Comparison of ENCODE assay signal across 1 cellular context in the genomic region with DNA sequence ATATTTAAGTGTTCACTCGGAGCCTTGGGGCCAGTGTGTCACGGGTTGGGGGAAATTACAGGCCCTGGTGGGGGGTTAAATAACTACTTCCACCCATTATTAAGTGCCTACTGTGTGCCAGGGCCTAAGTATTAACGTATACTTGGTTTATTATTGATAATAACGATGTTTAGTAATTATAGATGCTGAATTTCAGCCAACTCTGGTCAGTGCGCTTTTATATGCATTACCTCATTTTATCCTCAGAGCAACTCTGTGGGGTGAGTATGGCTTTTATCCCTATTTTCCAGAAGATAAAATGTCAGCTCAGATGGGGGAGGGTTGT.
TF ChIP-seq lines count a peak whose summit lies in the region.

No MANE protein-coding gene starts in this region.

TF ChIP-seq in WTC11, 78 proteins besides CTCF, POLR2A, EP300 and RAD21 (continued from another document):
- TF ChIP-seq, protein P1, sequence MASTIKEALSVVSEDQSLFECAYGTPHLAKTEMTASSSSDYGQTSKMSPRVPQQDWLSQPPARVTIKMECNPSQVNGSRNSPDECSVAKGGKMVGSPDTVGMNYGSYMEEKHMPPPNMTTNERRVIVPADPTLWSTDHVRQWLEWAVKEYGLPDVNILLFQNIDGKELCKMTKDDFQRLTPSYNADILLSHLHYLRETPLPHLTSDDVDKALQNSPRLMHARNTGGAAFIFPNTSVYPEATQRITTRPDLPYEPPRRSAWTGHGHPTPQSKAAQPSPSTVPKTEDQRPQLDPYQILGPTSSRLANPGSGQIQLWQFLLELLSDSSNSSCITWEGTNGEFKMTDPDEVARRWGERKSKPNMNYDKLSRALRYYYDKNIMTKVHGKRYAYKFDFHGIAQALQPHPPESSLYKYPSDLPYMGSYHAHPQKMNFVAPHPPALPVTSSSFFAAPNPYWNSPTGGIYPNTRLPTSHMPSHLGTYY (CRISPR knock-in tag; IDR thresholded peaks at IDR 0.05): no peak
- TF ChIP-seq, protein P2, sequence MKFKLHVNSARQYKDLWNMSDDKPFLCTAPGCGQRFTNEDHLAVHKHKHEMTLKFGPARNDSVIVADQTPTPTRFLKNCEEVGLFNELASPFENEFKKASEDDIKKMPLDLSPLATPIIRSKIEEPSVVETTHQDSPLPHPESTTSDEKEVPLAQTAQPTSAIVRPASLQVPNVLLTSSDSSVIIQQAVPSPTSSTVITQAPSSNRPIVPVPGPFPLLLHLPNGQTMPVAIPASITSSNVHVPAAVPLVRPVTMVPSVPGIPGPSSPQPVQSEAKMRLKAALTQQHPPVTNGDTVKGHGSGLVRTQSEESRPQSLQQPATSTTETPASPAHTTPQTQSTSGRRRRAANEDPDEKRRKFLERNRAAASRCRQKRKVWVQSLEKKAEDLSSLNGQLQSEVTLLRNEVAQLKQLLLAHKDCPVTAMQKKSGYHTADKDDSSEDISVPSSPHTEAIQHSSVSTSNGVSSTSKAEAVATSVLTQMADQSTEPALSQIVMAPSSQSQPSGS (CRISPR knock-in tag; IDR thresholded peaks at IDR 0.05; ENCODE audit: borderline replicate concordance, low read depth): no peak
- TF ChIP-seq ZNF317 (CRISPR knock-in tag; IDR thresholded peaks at IDR 0.05; ENCODE audit: borderline replicate concordance, low read depth) (no peak), SMAD4 (CRISPR knock-in tag; IDR thresholded peaks at IDR 0.05) (no peak), FOXJ3 (CRISPR knock-in tag; IDR thresholded peaks at IDR 0.05; ENCODE audit: borderline replicate concordance) (no peak), NFATC4 (CRISPR knock-in tag; IDR thresholded peaks at IDR 0.05) (no peak), RORB (CRISPR knock-in tag; IDR thresholded peaks at IDR 0.05) (no peak), JAZF1 (CRISPR knock-in tag; IDR thresholded peaks at IDR 0.05) (no peak), ZNF671 (CRISPR knock-in tag; IDR thresholded peaks at IDR 0.05) (no peak), RELA (CRISPR knock-in tag; IDR thresholded peaks at IDR 0.05; ENCODE audit: borderline replicate concordance) (no peak), EMX1 (CRISPR knock-in tag; IDR thresholded peaks at IDR 0.05) (no peak)
- TF ChIP-seq, protein P3, sequence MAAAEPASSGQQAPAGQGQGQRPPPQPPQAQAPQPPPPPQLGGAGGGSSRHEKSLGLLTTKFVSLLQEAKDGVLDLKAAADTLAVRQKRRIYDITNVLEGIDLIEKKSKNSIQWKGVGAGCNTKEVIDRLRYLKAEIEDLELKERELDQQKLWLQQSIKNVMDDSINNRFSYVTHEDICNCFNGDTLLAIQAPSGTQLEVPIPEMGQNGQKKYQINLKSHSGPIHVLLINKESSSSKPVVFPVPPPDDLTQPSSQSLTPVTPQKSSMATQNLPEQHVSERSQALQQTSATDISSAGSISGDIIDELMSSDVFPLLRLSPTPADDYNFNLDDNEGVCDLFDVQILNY (CRISPR knock-in tag; IDR thresholded peaks at IDR 0.05): no peak
- TF ChIP-seq, protein P4, sequence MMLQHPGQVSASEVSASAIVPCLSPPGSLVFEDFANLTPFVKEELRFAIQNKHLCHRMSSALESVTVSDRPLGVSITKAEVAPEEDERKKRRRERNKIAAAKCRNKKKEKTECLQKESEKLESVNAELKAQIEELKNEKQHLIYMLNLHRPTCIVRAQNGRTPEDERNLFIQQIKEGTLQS (CRISPR knock-in tag; conservative IDR thresholded peaks at IDR 0.05): no peak
